ENCODE assay signal across 2 cellular contexts in the genomic region with DNA sequence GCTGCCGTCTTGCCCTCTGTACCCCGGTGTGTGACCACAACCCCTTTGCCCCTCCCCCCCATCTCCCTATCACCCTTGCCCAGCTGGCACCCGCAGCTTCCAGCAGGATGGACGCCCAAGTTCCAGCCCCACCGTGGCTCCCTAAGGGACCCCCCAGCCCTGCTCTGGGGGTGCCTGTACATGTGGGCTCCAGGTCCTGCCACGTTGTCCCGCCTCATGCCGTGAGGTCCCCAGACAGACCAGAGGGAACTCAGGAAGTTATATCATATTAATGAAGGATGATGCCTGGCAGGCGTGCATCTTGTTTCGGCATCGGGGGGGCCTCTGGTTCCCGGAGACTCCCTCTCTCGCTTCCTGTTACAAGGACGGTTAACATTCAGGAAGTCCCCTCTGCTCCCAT.
A peak's percentile ranks its signal among the peaks of the same experiment; 100 is the strongest.
TF ChIP-seq lines count a peak whose summit lies in the region.

No MANE protein-coding gene starts in this region.

TF ChIP-seq in SK-N-SH, 30 proteins besides CTCF, POLR2A, EP300 and RAD21:
- TF ChIP-seq RXRA (IDR thresholded peaks at IDR 0.05; ENCODE audit: borderline replicate concordance, low read depth) (no peak), MXI1 (IDR thresholded peaks at IDR 0.05; ENCODE audit: low read depth, low read length) (peak; percentile 54; the same call in 1 of the 2 replicates), CHD2 (IDR thresholded peaks at IDR 0.05; ENCODE audit: low read length, partially characterized antibody) (peak; percentile 49)

TF ChIP-seq in GM23338, 12 proteins besides CTCF, POLR2A, EP300 and RAD21:
- TF ChIP-seq ZNF114 (CRISPR knock-in tag; IDR thresholded peaks at IDR 0.05) (no peak), EZH2 (IDR thresholded peaks at IDR 0.05; ENCODE audit: low read depth, unreplicated experiment) (no peak), CREB1 (CRISPR knock-in tag; IDR thresholded peaks at IDR 0.05; ENCODE audit: low read depth) (no peak), EZH2phosphoT487 (IDR thresholded peaks at IDR 0.05; ENCODE audit: unreplicated experiment) (no peak), POLR2AphosphoS5 (IDR thresholded peaks at IDR 0.05; ENCODE audit: low read depth) (no peak), NANOG (IDR thresholded peaks at IDR 0.05; ENCODE audit: borderline replicate concordance) (no peak), ZNF331 (CRISPR knock-in tag; IDR thresholded peaks at IDR 0.05; ENCODE audit: low read depth) (no peak), STAT1 (IDR thresholded peaks at IDR 0.05; ENCODE audit: unreplicated experiment) (no peak), JUNB (IDR thresholded peaks at IDR 0.05; ENCODE audit: unreplicated experiment) (no peak)
- TF ChIP-seq, protein P1, sequence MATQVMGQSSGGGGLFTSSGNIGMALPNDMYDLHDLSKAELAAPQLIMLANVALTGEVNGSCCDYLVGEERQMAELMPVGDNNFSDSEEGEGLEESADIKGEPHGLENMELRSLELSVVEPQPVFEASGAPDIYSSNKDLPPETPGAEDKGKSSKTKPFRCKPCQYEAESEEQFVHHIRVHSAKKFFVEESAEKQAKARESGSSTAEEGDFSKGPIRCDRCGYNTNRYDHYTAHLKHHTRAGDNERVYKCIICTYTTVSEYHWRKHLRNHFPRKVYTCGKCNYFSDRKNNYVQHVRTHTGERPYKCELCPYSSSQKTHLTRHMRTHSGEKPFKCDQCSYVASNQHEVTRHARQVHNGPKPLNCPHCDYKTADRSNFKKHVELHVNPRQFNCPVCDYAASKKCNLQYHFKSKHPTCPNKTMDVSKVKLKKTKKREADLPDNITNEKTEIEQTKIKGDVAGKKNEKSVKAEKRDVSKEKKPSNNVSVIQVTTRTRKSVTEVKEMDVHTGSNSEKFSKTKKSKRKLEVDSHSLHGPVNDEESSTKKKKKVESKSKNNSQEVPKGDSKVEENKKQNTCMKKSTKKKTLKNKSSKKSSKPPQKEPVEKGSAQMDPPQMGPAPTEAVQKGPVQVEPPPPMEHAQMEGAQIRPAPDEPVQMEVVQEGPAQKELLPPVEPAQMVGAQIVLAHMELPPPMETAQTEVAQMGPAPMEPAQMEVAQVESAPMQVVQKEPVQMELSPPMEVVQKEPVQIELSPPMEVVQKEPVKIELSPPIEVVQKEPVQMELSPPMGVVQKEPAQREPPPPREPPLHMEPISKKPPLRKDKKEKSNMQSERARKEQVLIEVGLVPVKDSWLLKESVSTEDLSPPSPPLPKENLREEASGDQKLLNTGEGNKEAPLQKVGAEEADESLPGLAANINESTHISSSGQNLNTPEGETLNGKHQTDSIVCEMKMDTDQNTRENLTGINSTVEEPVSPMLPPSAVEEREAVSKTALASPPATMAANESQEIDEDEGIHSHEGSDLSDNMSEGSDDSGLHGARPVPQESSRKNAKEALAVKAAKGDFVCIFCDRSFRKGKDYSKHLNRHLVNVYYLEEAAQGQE (IDR thresholded peaks at IDR 0.05; ENCODE audit: unreplicated experiment), result no peak
- TF ChIP-seq, protein P2, sequence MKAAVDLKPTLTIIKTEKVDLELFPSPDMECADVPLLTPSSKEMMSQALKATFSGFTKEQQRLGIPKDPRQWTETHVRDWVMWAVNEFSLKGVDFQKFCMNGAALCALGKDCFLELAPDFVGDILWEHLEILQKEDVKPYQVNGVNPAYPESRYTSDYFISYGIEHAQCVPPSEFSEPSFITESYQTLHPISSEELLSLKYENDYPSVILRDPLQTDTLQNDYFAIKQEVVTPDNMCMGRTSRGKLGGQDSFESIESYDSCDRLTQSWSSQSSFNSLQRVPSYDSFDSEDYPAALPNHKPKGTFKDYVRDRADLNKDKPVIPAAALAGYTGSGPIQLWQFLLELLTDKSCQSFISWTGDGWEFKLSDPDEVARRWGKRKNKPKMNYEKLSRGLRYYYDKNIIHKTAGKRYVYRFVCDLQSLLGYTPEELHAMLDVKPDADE (IDR thresholded peaks at IDR 0.05), result no peak
- TF ChIP-seq, protein P3, sequence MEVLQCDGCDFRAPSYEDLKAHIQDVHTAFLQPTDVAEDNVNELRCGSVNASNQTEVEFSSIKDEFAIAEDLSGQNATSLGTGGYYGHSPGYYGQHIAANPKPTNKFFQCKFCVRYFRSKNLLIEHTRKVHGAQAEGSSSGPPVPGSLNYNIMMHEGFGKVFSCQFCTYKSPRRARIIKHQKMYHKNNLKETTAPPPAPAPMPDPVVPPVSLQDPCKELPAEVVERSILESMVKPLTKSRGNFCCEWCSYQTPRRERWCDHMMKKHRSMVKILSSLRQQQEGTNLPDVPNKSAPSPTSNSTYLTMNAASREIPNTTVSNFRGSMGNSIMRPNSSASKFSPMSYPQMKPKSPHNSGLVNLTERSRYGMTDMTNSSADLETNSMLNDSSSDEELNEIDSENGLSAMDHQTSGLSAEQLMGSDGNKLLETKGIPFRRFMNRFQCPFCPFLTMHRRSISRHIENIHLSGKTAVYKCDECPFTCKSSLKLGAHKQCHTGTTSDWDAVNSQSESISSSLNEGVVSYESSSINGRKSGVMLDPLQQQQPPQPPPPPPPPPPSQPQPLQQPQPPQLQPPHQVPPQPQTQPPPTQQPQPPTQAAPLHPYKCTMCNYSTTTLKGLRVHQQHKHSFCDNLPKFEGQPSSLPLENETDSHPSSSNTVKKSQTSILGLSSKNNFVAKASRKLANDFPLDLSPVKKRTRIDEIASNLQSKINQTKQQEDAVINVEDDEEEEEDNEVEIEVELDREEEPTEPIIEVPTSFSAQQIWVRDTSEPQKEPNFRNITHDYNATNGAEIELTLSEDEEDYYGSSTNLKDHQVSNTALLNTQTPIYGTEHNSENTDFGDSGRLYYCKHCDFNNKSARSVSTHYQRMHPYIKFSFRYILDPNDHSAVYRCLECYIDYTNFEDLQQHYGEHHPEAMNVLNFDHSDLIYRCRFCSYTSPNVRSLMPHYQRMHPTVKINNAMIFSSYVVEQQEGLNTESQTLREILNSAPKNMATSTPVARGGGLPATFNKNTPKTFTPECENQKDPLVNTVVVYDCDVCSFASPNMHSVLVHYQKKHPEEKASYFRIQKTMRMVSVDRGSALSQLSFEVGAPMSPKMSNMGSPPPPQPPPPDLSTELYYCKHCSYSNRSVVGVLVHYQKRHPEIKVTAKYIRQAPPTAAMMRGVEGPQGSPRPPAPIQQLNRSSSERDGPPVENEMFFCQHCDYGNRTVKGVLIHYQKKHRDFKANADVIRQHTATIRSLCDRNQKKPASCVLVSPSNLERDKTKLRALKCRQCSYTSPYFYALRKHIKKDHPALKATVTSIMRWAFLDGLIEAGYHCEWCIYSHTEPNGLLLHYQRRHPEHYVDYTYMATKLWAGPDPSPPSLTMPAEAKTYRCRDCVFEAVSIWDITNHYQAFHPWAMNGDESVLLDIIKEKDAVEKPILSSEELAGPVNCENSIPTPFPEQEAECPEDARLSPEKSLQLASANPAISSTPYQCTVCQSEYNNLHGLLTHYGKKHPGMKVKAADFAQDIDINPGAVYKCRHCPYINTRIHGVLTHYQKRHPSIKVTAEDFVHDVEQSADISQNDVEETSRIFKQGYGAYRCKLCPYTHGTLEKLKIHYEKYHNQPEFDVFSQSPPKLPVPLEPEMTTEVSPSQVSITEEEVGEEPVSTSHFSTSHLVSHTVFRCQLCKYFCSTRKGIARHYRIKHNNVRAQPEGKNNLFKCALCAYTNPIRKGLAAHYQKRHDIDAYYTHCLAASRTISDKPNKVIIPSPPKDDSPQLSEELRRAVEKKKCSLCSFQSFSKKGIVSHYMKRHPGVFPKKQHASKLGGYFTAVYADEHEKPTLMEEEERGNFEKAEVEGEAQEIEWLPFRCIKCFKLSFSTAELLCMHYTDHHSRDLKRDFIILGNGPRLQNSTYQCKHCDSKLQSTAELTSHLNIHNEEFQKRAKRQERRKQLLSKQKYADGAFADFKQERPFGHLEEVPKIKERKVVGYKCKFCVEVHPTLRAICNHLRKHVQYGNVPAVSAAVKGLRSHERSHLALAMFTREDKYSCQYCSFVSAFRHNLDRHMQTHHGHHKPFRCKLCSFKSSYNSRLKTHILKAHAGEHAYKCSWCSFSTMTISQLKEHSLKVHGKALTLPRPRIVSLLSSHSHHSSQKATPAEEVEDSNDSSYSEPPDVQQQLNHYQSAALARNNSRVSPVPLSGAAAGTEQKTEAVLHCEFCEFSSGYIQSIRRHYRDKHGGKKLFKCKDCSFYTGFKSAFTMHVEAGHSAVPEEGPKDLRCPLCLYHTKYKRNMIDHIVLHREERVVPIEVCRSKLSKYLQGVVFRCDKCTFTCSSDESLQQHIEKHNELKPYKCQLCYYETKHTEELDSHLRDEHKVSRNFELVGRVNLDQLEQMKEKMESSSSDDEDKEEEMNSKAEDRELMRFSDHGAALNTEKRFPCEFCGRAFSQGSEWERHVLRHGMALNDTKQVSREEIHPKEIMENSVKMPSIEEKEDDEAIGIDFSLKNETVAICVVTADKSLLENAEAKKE (CRISPR knock-in tag; IDR thresholded peaks at IDR 0.05), result no peak
